In the genomic region with DNA sequence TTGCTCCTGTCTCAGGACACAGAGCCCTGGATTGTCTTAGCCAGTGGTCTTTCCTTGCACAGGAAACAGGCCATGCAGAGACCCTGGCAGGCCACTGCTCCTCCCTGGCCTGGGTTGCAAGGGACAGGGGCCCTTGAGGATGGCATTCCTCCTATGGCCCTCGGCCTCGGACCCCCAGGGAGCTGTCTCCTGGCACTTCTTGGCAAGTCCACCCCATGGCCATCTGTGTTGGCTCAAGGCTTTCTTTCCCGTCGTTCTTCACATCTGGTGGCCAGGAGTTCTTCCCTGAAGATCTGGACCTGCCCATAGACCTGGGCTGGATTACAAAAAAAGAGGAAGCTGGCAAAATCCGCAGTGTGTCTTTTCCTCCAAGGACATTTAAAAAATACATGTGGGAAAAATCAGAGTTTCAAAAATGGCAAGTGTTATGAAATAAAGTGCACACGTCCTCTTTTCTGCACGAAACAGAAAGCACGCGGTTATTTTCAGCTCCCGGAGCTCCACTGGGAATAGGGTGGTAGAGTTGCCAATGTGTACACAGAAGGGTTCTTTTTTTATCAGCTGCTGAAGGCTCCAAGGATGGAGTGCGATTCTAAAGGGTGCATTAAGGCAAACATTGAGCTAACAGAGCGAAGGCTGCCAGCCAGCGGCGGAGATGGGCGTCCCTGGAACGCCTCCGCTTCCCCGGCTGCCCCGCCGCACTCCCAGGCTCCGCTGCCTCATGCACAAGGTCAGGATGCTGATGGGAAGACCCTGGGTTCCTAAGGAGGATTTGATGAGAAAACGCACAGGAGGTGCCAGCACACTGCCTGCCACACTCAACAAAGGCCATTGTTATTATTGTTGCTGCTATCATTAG, we compare ENCODE assay signal across 10 cellular contexts.
DNase-seq lines count a peak whose midpoint lies in the region; ATAC-seq, FAIRE-seq and TF ChIP-seq lines count a peak whose summit lies in the region.
"Had no signal": no experiment of that assay in that cellular context is flagged by ENCODE, and none has a peak within 500 bp of the region (broad histone marks: within the 10 kb centered on the region; RNA-seq: fewer than 3 reads in every experiment).

No MANE protein-coding gene starts in this region.

- H3K9me3 ChIP-seq in IMR-90 (ENCODE audit: control insufficient read depth, insufficient read depth, low read length) (no peaks in the 10 kb centered on the region), astrocyte (ENCODE audit: insufficient read depth, low read depth, low read length) (no peaks in the 10 kb centered on the region)
- H3K9me3 ChIP-seq: spleen had no signal

- no peak overlapping the region for H4K5ac ChIP-seq in IMR-90 (ENCODE audit: low read depth, low read length)

- 41% methylated on average over 11 of the region's 22 CpGs; no CpG with 5 or more reads in 1 of the 2 experiments for WGBS in IMR-90 (ENCODE audit: extremely low coverage in 2 of 2, insufficient read length in 1 of 2), 2 experiments

- H3K4me1 ChIP-seq in IMR-90 (ENCODE audit: control insufficient read depth, insufficient read depth, low read length) = peaks cover 7% of the 10 kb centered on the region; the same call in 1 of the 2 replicates
- H3K4me1 ChIP-seq in astrocyte (ENCODE audit: insufficient read depth, low read length) = no peaks in the 10 kb centered on the region

- no peaks in the 10 kb centered on the region for H3K9me1 ChIP-seq in IMR-90 (ENCODE audit: insufficient read depth, low read length)

- no peak overlapping the region for H2AK5ac ChIP-seq in IMR-90 (ENCODE audit: low read depth, low read length)

- no peak overlapping the region for H3K9ac ChIP-seq in IMR-90 (ENCODE audit: low read depth, low read length)
- no peak overlapping the region for H3K9ac ChIP-seq in astrocyte (ENCODE audit: low read length)

- no peak overlapping the region for H3K4ac ChIP-seq in IMR-90 (ENCODE audit: low read depth, low read length)

- H3K27me3 ChIP-seq in IMR-90 (ENCODE audit: control insufficient read depth, insufficient read depth, low read length) = peaks cover 9% of the 10 kb centered on the region
- no peaks in the 10 kb centered on the region for H3K27me3 ChIP-seq in astrocyte (ENCODE audit: insufficient read depth, low read length)

- H2AFZ ChIP-seq in IMR-90 (replicated peaks; ENCODE audit: low read length, poor library complexity) (peak overlapping the region; percentile 70), astrocyte (ENCODE audit: low read depth, low read length) (no peak overlapping the region)

- POLR2A ChIA-PET in IMR-90 (lab: Charles Lee; ENCODE audit: unreplicated experiment) = no interaction called here

- no peak overlapping the region for H2BK20ac ChIP-seq in IMR-90 (ENCODE audit: low read depth, low read length)

- H3K4me3 Mint-ChIP-seq in astrocyte (ENCODE audit: unreplicated experiment) (no peak overlapping the region), endothelial cell (ENCODE audit: unreplicated experiment) (no peak overlapping the region)

- H3K14ac ChIP-seq in IMR-90 (replicated peaks; ENCODE audit: low read depth, low read length) = no peak overlapping the region; the same call in 1 of the 2 replicates

- peaks cover 54% of the 10 kb centered on the region for H3K27me3 Mint-ChIP-seq in astrocyte (ENCODE audit: low read depth, unreplicated experiment)
- H3K27me3 Mint-ChIP-seq in endothelial cell (ENCODE audit: unreplicated experiment) = peaks cover 4% of the 10 kb centered on the region

- dilution Hi-C loops in IMR-90 (cut with HindIII; ENCODE audit: low sequenced_read_pairs, unreplicated experiment) = no loop called here

- H3K4me2 ChIP-seq in IMR-90 (ENCODE audit: low read depth, low read length) (peak overlapping the region; percentile 60), astrocyte (ENCODE audit: low read length) (peak overlapping the region; percentile 37)

- TF ChIP-seq POLR2A in IMR-90 (IDR thresholded peaks at IDR 0.05; ENCODE audit: low read depth, low read length) = no peak

- H3K23ac ChIP-seq in IMR-90 (ENCODE audit: low read depth, low read length) = no peak overlapping the region

- H4K20me1 ChIP-seq in IMR-90 (ENCODE audit: insufficient read depth, low read length) (no peaks in the 10 kb centered on the region), astrocyte (ENCODE audit: insufficient read depth, low read length) (no peaks in the 10 kb centered on the region)

- CTCF ChIA-PET in IMR-90 (lab: Yijun Ruan, JAX) = no interaction called here

- FAIRE-seq in astrocyte (lab: Jason Lieb, UNC) = no peak

- H3K27ac Mint-ChIP-seq in astrocyte (ENCODE audit: unreplicated experiment) = no peak overlapping the region
- no peak overlapping the region for H3K27ac Mint-ChIP-seq in endothelial cell (ENCODE audit: unreplicated experiment)

- H2BK15ac ChIP-seq in IMR-90 (ENCODE audit: low read depth, low read length) = no peak overlapping the region

- H3K4me1 Mint-ChIP-seq in astrocyte (ENCODE audit: low read depth, unreplicated experiment) (no peaks in the 10 kb centered on the region), endothelial cell (ENCODE audit: unreplicated experiment) (no peaks in the 10 kb centered on the region)

- H3K79me2 ChIP-seq in astrocyte (ENCODE audit: insufficient read depth, low read length) = no peaks in the 10 kb centered on the region

- no peak overlapping the region for H4K91ac ChIP-seq in IMR-90 (ENCODE audit: insufficient read depth, low read depth, low read length)

- H2BK5ac ChIP-seq in IMR-90 (ENCODE audit: low read depth, low read length, poor library complexity, severe bottlenecking) = no peak overlapping the region

- H3K36me3 Mint-ChIP-seq in astrocyte (ENCODE audit: low read depth, unreplicated experiment) (no peaks in the 10 kb centered on the region), endothelial cell (ENCODE audit: low read depth, unreplicated experiment) (no peaks in the 10 kb centered on the region)

- no peak for DNase-seq in IMR-90
- no peak for DNase-seq in astrocyte (ENCODE audit: low read depth)
- DNase-seq in islet precursor cell = peak; percentile 25
- DNase-seq in substantia nigra (lab: John Stamatoyannopoulos, UW) = peak in 16 of 49 donors; percentile 17 to 59 (median 34)
- no peak for DNase-seq in glomerular visceral epithelial cell (ENCODE audit: extremely low spot score)
- no peak for DNase-seq in endothelial cell (ENCODE audit: low spot score)
- DNase-seq: NK-92 treated with Interleukin-12 subunit alpha and Interleukin-12 subunit beta, amount 100 ng/mL, for 24 hours; spleen had no signal

- TF ChIP-seq RAD21 in IMR-90 (IDR thresholded peaks at IDR 0.05; ENCODE audit: low read length) = no peak

- no peak; the same call in 1 of the 2 replicates for ATAC-seq in IMR-90 (ENCODE audit: low read depth)
- no peak for ATAC-seq in HG02970 (IDR thresholded peaks at IDR 0.05; ENCODE audit: low FRiP score, unreplicated experiment)
- ATAC-seq in HG03097 (IDR thresholded peaks at IDR 0.05; ENCODE audit: low FRiP score, unreplicated experiment) = no peak

- no peaks in the 10 kb centered on the region for H3K79me1 ChIP-seq in IMR-90 (ENCODE audit: low read depth in 1 of 2, low read length in 2 of 2)

- no peak overlapping the region for H2AK9ac ChIP-seq in IMR-90 (replicated peaks; ENCODE audit: low read depth, low read length, poor library complexity)

- in situ Hi-C loops in IMR-90 (cut with MboI; ENCODE audit: low sequenced_read_pairs) = no loop called here

- intact Hi-C loops in IMR-90 (cut with micrococcal nuclease) = no loop called here

- H4K8ac ChIP-seq in IMR-90 (ENCODE audit: low read depth in 2 of 2, low read length in 2 of 2) = no peak overlapping the region

- H3K36me3 ChIP-seq in IMR-90 (ENCODE audit: control insufficient read depth, insufficient read depth, low read length) (no peaks in the 10 kb centered on the region), astrocyte (ENCODE audit: insufficient read depth, low read length) (no peaks in the 10 kb centered on the region)
- H3K36me3 ChIP-seq: spleen had no signal

- no TSS peak for BruUV-seq in IMR-90 (replicated peaks; lab: Mats Ljungman, UMichigan)

- no peak overlapping the region for H3K56ac ChIP-seq in IMR-90 (ENCODE audit: extremely low read depth, insufficient read depth, low read length)

- no peak overlapping the region for H3K27ac ChIP-seq in IMR-90 (ENCODE audit: insufficient read depth, low read length)
- no peak overlapping the region for H3K27ac ChIP-seq in astrocyte (ENCODE audit: low read depth, low read length)
- peak overlapping the region; percentile 72 for H3K27ac ChIP-seq in substantia nigra (ENCODE audit: low read depth, low read length, poor library complexity, severe bottlenecking)

- TF ChIP-seq CTCF in IMR-90 (conservative IDR thresholded peaks at IDR 0.05; ENCODE audit: low read depth, low read length) (no peak), astrocyte (IDR thresholded peaks at IDR 0.05; ENCODE audit: insufficient read depth, low read depth, low read length) (no peak), endothelial cell (IDR thresholded peaks at IDR 0.05; ENCODE audit: unreplicated experiment) (no peak)

- H3K4me3 ChIP-seq in IMR-90 (ENCODE audit: insufficient read depth, low read depth, low read length) = no peak overlapping the region
- H3K4me3 ChIP-seq in astrocyte (ENCODE audit: insufficient read depth, low read depth, low read length) = no peak overlapping the region
- H3K4me3 ChIP-seq: spleen had no signal

- H2BK120ac ChIP-seq in IMR-90 (ENCODE audit: low read depth, low read length) = no peak overlapping the region

- no peak overlapping the region for H3K18ac ChIP-seq in IMR-90 (ENCODE audit: low read depth, low read length)

- H3K9me3 Mint-ChIP-seq in astrocyte (ENCODE audit: unreplicated experiment) (peaks cover 5% of the 10 kb centered on the region), endothelial cell (ENCODE audit: unreplicated experiment) (no peaks in the 10 kb centered on the region)

TF ChIP-seq in IMR-90, 13 proteins besides CTCF, POLR2A, EP300 and RAD21 (continues in another document):
- TF ChIP-seq CHD1 (IDR thresholded peaks at IDR 0.05; ENCODE audit: low read depth, low read length) (no peak), MAZ (IDR thresholded peaks at IDR 0.05; ENCODE audit: borderline replicate concordance, low read depth, low read length) (no peak), FOS (IDR thresholded peaks at IDR 0.05; ENCODE audit: low read depth, low read length) (no peak), RFX5 (IDR thresholded peaks at IDR 0.05; ENCODE audit: low read depth, low read length) (no peak), BHLHE40 (IDR thresholded peaks at IDR 0.05; ENCODE audit: low read depth, low read length) (no peak), NFE2L2 (IDR thresholded peaks at IDR 0.05; ENCODE audit: low read depth, low read length) (no peak)
- TF ChIP-seq, protein P1, sequence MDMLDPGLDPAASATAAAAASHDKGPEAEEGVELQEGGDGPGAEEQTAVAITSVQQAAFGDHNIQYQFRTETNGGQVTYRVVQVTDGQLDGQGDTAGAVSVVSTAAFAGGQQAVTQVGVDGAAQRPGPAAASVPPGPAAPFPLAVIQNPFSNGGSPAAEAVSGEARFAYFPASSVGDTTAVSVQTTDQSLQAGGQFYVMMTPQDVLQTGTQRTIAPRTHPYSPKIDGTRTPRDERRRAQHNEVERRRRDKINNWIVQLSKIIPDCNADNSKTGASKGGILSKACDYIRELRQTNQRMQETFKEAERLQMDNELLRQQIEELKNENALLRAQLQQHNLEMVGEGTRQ (IDR thresholded peaks at IDR 0.05; ENCODE audit: low read depth, low read length) = no peak
